ENCODE assay signal across 22 cellular contexts in the genomic region with DNA sequence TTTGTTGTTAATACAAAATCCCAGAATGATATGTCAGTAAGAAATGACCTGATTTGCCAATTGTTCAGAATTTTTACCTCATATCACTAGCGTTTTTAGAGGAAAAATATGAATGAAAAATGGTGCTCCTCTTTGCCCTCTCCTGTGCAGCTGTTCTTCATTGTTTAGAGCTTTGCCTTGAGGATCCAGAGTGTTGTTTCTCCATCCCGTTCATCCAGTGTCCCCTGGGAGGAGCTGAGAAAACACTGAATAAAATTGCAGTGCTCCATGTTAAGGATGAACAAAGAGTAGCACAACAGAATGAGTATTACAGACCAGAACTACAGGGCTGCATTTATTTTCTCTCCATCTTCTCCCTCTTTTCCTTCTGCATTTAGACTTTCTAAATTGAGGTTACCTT.
"Had no signal": no experiment of that assay in that cellular context is flagged by ENCODE, and none has a peak within 500 bp of the region (broad histone marks: within the 10 kb centered on the region; RNA-seq: fewer than 3 reads in every experiment).

No MANE protein-coding gene starts in this region.

- DNase-seq: colonic mucosa; effector CD8-positive, alpha-beta T cell; endodermal cell; foreskin fibroblast; gastrocnemius medialis; heart left ventricle; kidney; left lung; mesenchymal stem cell; mucosa of descending colon; naive B cell; right lobe of liver; small intestine; stimulated activated CD4-positive, alpha-beta T cell treated with anti-CD3 and anti-CD28 coated beads, Interleukin-15, amount 100 ng/mL, for 24 hours; stimulated activated CD4-positive, alpha-beta T cell treated with anti-CD3 and anti-CD28 coated beads, Interleukin-2, amount 100 ng/mL, for 48 hours; stimulated activated naive B cell treated with anti-CD40 and anti-IgM and Interleukin-4, amounts not matched to agents 10 μg/mL and 1 μg/mL and 100 μg/mL, for 72 hours; upper lobe of left lung had no signal

- H3K27ac Mint-ChIP-seq: dendritic cell treated with granulocyte-macrophage colony-stimulating factor and Interleukin-4, amounts not matched to agents 40 ng/mL and 50 ng/mL, for 4 days; endodermal cell; mesothelial cell of epicardium; naive B cell; progenitor cell of endocrine pancreas; stimulated activated naive B cell treated with anti-CD40 and anti-IgM and Interleukin-4, amounts not matched to agents 10 μg/mL and 1 μg/mL and 100 μg/mL, for 72 hours; stimulated activated naive CD8-positive, alpha-beta T cell treated with anti-CD3 and anti-CD28 coated beads, Interleukin-15, Interleukin-2, amounts not matched to agents 100 ng/mL and 50 ng/mL, for 24 hours had no signal

- ATAC-seq: esophagus mucosa; gastrocnemius medialis; heart left ventricle; left lung; mucosa of descending colon; right lobe of liver; stimulated activated naive B cell treated with anti-CD40 and anti-IgM and Interleukin-4, amounts not matched to agents 10 μg/mL and 1 μg/mL and 100 μg/mL, for 72 hours had no signal

- H3K4me1 Mint-ChIP-seq: endodermal cell; mesothelial cell of epicardium; naive B cell; stimulated activated naive B cell treated with anti-CD40 and anti-IgM and Interleukin-4, amounts not matched to agents 10 μg/mL and 1 μg/mL and 100 μg/mL, for 72 hours had no signal

- H3K4me3 Mint-ChIP-seq: dendritic cell treated with granulocyte-macrophage colony-stimulating factor and Interleukin-4, amounts not matched to agents 40 ng/mL and 50 ng/mL, for 4 days; endodermal cell; mesothelial cell of epicardium; naive B cell; stimulated activated naive B cell treated with anti-CD40 and anti-IgM and Interleukin-4, amounts not matched to agents 10 μg/mL and 1 μg/mL and 100 μg/mL, for 72 hours; stimulated activated naive CD8-positive, alpha-beta T cell treated with anti-CD3 and anti-CD28 coated beads, Interleukin-15, Interleukin-2, amounts not matched to agents 100 ng/mL and 50 ng/mL, for 24 hours had no signal

- H3K9me3 Mint-ChIP-seq: stimulated activated naive CD8-positive, alpha-beta T cell treated with anti-CD3 and anti-CD28 coated beads, Interleukin-15, Interleukin-2, amounts not matched to agents 100 ng/mL and 50 ng/mL, for 24 hours had no signal

- H3K27me3 Mint-ChIP-seq: dendritic cell treated with granulocyte-macrophage colony-stimulating factor and Interleukin-4, amounts not matched to agents 40 ng/mL and 50 ng/mL, for 4 days; naive B cell; progenitor cell of endocrine pancreas; stimulated activated naive B cell treated with anti-CD40 and anti-IgM and Interleukin-4, amounts not matched to agents 10 μg/mL and 1 μg/mL and 100 μg/mL, for 72 hours; stimulated activated naive CD8-positive, alpha-beta T cell treated with anti-CD3 and anti-CD28 coated beads, Interleukin-15, Interleukin-2, amounts not matched to agents 100 ng/mL and 50 ng/mL, for 24 hours had no signal

- H3K36me3 Mint-ChIP-seq: naive B cell; stimulated activated naive B cell treated with anti-CD40 and anti-IgM and Interleukin-4, amounts not matched to agents 10 μg/mL and 1 μg/mL and 100 μg/mL, for 72 hours had no signal
